In the genomic region with DNA sequence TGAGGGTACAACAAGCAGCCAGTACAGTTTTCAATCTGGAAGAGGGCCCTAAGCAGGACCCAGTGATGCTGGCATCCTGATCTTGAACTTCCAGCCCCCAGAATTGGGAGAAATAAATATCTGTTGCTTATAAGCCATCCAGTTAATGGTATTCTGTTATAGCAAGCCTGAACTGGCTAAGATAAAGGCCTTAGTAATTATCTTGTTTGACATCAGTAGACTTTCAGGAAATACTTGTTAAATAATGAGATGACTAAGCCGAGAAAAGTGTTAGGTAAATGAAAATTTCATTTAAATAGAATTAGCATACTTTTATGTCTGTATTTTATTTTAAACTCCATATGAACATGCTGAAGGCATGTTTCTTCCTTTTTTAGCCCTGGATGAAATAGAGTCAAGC, we compare ENCODE assay signal across 29 cellular contexts.
"Had no signal": no experiment of that assay in that cellular context is flagged by ENCODE, and none has a peak within 500 bp of the region (broad histone marks: within the 10 kb centered on the region; RNA-seq: fewer than 3 reads in every experiment).

No MANE protein-coding gene starts in this region.

- H3K36me3 ChIP-seq: neural progenitor cell, ovary, right lobe of liver, sigmoid colon, suprapubic skin, tibial artery, transverse colon, upper lobe of right lung, uterus had no signal

- H3K4me3 Mint-ChIP-seq: natural killer cell; nephron; neural progenitor cell; stimulated activated effector memory CD8-positive, alpha-beta T cell treated with anti-CD3 and anti-CD28 coated beads, Interleukin-12 subunit alpha, Interleukin-12 subunit beta, amount 100 ng/mL, for 72 hours; stimulated activated naive CD8-positive, alpha-beta T cell treated with anti-CD3 and anti-CD28 coated beads, Interleukin-15, amount 100 ng/mL, for 72 hours; type B pancreatic cell had no signal

- H3K9me3 ChIP-seq: ovary, psoas muscle, right lobe of liver, sigmoid colon, suprapubic skin, testis, tibial artery, transverse colon, upper lobe of right lung, uterus had no signal

- H3K27ac ChIP-seq: neural progenitor cell, ovary, parathyroid adenoma, psoas muscle, right lobe of liver, sigmoid colon, suprapubic skin, testis, tibial artery, transverse colon, upper lobe of right lung, uterus had no signal

- H3K27ac Mint-ChIP-seq: natural killer cell; nephron; neural progenitor cell; progenitor cell of endocrine pancreas; stimulated activated effector memory CD8-positive, alpha-beta T cell treated with anti-CD3 and anti-CD28 coated beads, Interleukin-12 subunit alpha, Interleukin-12 subunit beta, amount 100 ng/mL, for 72 hours; stimulated activated naive CD8-positive, alpha-beta T cell treated with anti-CD3 and anti-CD28 coated beads, Interleukin-15, amount 100 ng/mL, for 72 hours; type B pancreatic cell had no signal

- H3K36me3 Mint-ChIP-seq: natural killer cell; neural progenitor cell; stimulated activated effector memory CD8-positive, alpha-beta T cell treated with anti-CD3 and anti-CD28 coated beads, Interleukin-12 subunit alpha, Interleukin-12 subunit beta, amount 100 ng/mL, for 72 hours; type B pancreatic cell had no signal

- H3K27me3 Mint-ChIP-seq: progenitor cell of endocrine pancreas; stimulated activated naive CD8-positive, alpha-beta T cell treated with anti-CD3 and anti-CD28 coated beads, Interleukin-15, amount 100 ng/mL, for 72 hours; type B pancreatic cell had no signal

- DNase-seq: natural killer cell; occipital lobe; ovary; posterior cingulate gyrus; psoas muscle; right cardiac atrium; right lobe of liver; sigmoid colon; small intestine; stimulated activated CD4-positive, alpha-beta T cell treated with anti-CD3 and anti-CD28 coated beads, Interleukin-15, amount 100 ng/mL, for 24 hours; stimulated activated CD4-positive, alpha-beta T cell treated with anti-CD3 and anti-CD28 coated beads, Interleukin-2, amount 100 ng/mL, for 24 hours; stimulated activated CD4-positive, alpha-beta T cell treated with anti-CD3 and anti-CD28 coated beads, Interleukin-2, amount 100 ng/mL, for 48 hours; stimulated activated CD4-positive, alpha-beta T cell treated with anti-CD3 and anti-CD28 coated beads, Interleukin-4, amount 100 ng/mL, for 24 hours; stimulated activated naive CD4-positive, alpha-beta T cell; stimulated activated naive CD8-positive, alpha-beta T cell treated with anti-CD3 and anti-CD28 coated beads, Interleukin-15, amount 100 ng/mL, for 72 hours; stimulated activated naive CD8-positive, alpha-beta T cell treated with anti-CD3 and anti-CD28 coated beads, Interleukin-15, Interleukin-2, amounts not matched to agents 100 U/mL and 50 U/mL, for 24 hours; substantia nigra; testis; tibial artery; transverse colon; upper lobe of right lung; uterus had no signal

- FAIRE-seq: small intestine had no signal

- H3K4me3 ChIP-seq: neural progenitor cell, ovary, psoas muscle, right lobe of liver, sigmoid colon, suprapubic skin, testis, tibial artery, transverse colon, upper lobe of right lung, uterus had no signal

- H3K27me3 ChIP-seq: neural progenitor cell, ovary, right lobe of liver, sigmoid colon, suprapubic skin, testis, tibial artery, transverse colon, upper lobe of right lung, uterus had no signal

- H3K4me1 Mint-ChIP-seq: natural killer cell; nephron; stimulated activated effector memory CD8-positive, alpha-beta T cell treated with anti-CD3 and anti-CD28 coated beads, Interleukin-12 subunit alpha, Interleukin-12 subunit beta, amount 100 ng/mL, for 72 hours; stimulated activated naive CD8-positive, alpha-beta T cell treated with anti-CD3 and anti-CD28 coated beads, Interleukin-15, amount 100 ng/mL, for 72 hours had no signal

- H3K4me1 ChIP-seq: neural progenitor cell, parathyroid adenoma, psoas muscle, right lobe of liver, sigmoid colon, suprapubic skin, testis, tibial artery, transverse colon, upper lobe of right lung, uterus had no signal

- H3K9me3 Mint-ChIP-seq: nephron, neural progenitor cell, type B pancreatic cell had no signal

- ATAC-seq: natural killer cell; psoas muscle; right cardiac atrium; right lobe of liver; stimulated activated effector memory CD8-positive, alpha-beta T cell treated with anti-CD3 and anti-CD28 coated beads, Interleukin-12 subunit alpha, Interleukin-12 subunit beta, amount 100 ng/mL, for 72 hours; stimulated activated naive CD8-positive, alpha-beta T cell treated with anti-CD3 and anti-CD28 coated beads, Interleukin-15, amount 100 ng/mL, for 72 hours; stimulated activated naive CD8-positive, alpha-beta T cell treated with anti-CD3 and anti-CD28 coated beads, Interleukin-15, Interleukin-2, amounts not matched to agents 100 U/mL and 50 U/mL, for 24 hours; upper lobe of right lung had no signal
